34 cellular contexts compared by ENCODE assay signal in the genomic region with DNA sequence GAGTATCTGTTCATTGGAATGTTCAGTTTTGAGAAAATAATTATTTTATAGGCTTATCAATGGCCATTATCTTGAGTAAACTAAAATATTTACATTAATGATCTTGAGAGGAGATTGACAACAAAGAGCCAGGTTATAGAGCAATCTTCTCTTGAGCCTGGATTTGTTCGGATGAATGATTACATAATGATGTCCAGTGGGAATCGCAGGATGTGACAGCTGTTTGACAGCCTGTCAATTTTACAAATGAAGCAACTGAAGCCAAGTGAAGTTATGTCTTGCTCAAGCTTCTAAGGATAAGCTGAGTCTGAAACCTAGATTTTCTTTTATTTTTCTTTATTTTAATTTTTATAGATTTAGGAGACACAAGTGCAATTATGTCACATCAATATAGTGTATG.
"Had no signal": no experiment of that assay in that cellular context is flagged by ENCODE, and none has a peak within 500 bp of the region (broad histone marks: within the 10 kb centered on the region; RNA-seq: fewer than 3 reads in every experiment).

No MANE protein-coding gene starts in this region.

- H3K4me2 ChIP-seq: KMS-11 had no signal

- DNase-seq: Karpas-422, Kasumi-1, MG63, MM.1S, MV-4-11, NCI-H1048, NCI-H1092, NCI-H1092 treated with DMSO at 0.1 percent for 48 hours, NCI-H1105, NCI-H1105 treated with DMSO at 0.1 percent for 48 hours, NCI-H1417, NCI-H1417 treated with DMSO at 0.1 percent for 48 hours, NCI-H1436, NCI-H1436 treated with DMSO at 0.1 percent for 48 hours, NCI-H146, NCI-H1694, NCI-H1694 treated with DMSO at 0.1 percent for 48 hours, NCI-H187, NCI-H187 treated with DMSO at 0.1 percent for 48 hours, NCI-H1930, NCI-H2029, NCI-H2029 treated with DMSO at 0.1 percent for 48 hours, NCI-H2081, NCI-H2081 treated with DMSO at 0.1 percent for 48 hours, NCI-H2107, NCI-H2227 treated with DMSO at 0.1 percent for 48 hours, NCI-H226, NCI-H345, NCI-H446, NCI-H446 treated with DMSO at 0.1 percent for 48 hours, NCI-H510A, NCI-H510A treated with DMSO at 0.1 percent for 48 hours, NCI-H524 treated with DMSO at 0.1 percent for 48 hours had no signal

- H3K9ac ChIP-seq: KMS-11 had no signal

- H3K27me3 ChIP-seq: MG63 had no signal

- H3K4me3 ChIP-seq: MG63 had no signal

- H3K27ac ChIP-seq: KMS-11 had no signal

- H3K36me3 ChIP-seq: MG63 had no signal
